ENCODE assay signal across 21 cellular contexts in genomic region chrX:24718771-24719170, GRCh38.
"Had no signal": no experiment of that assay in that cellular context is flagged by ENCODE, and none has a peak within 500 bp of the region (broad histone marks: within the 10 kb centered on the region; RNA-seq: fewer than 3 reads in every experiment).

No MANE protein-coding gene starts in this region.

- H3K27me3 Mint-ChIP-seq: dendritic cell treated with granulocyte-macrophage colony-stimulating factor and Interleukin-4, amounts not matched to agents 40 ng/mL and 50 ng/mL, for 4 days; effector memory CD8-positive, alpha-beta T cell had no signal

- H3K27ac Mint-ChIP-seq: dendritic cell treated with granulocyte-macrophage colony-stimulating factor and Interleukin-4, amounts not matched to agents 40 ng/mL and 50 ng/mL, for 4 days; mesothelial cell of epicardium; natural killer cell; stimulated activated effector memory CD8-positive, alpha-beta T cell treated with anti-CD3 and anti-CD28 coated beads, Interleukin-12 subunit alpha, Interleukin-12 subunit beta, amount 100 ng/mL, for 72 hours had no signal

- H3K79me2 ChIP-seq: parathyroid adenoma had no signal

- H3K36me3 Mint-ChIP-seq: natural killer cell had no signal

- DNase-seq: effector memory CD8-positive, alpha-beta T cell; esophagus squamous epithelium; foreskin fibroblast; glutamatergic neuron; mammary epithelial cell; natural killer cell; right lobe of liver; stimulated activated CD4-positive, alpha-beta T cell treated with anti-CD3 and anti-CD28 coated beads, Interleukin-4, amount 100 ng/mL, for 1 hour; stimulated activated CD8-positive, alpha-beta memory T cell treated with anti-CD3 and anti-CD28 coated beads, Interleukin-4, amount 100 ng/mL, for 48 hours; stimulated activated naive CD8-positive, alpha-beta T cell treated with anti-CD3 and anti-CD28 coated beads, Interleukin-15, Interleukin-2, amounts not matched to agents 100 U/mL and 50 U/mL, for 24 hours; tibial artery; upper lobe of left lung; uterus had no signal

- H3K4me3 ChIP-seq: esophagus squamous epithelium, gastroesophageal sphincter, prostate gland, right lobe of liver, suprapubic skin, tibial artery, upper lobe of left lung, uterus had no signal

- H3K4me3 Mint-ChIP-seq: dendritic cell treated with granulocyte-macrophage colony-stimulating factor and Interleukin-4, amounts not matched to agents 40 ng/mL and 50 ng/mL, for 4 days; effector memory CD8-positive, alpha-beta T cell; mesothelial cell of epicardium; natural killer cell; stimulated activated effector memory CD8-positive, alpha-beta T cell treated with anti-CD3 and anti-CD28 coated beads, Interleukin-12 subunit alpha, Interleukin-12 subunit beta, amount 100 ng/mL, for 72 hours had no signal

- H3K27ac ChIP-seq: esophagus squamous epithelium, gastroesophageal sphincter, parathyroid adenoma, prostate gland, right lobe of liver, suprapubic skin, tibial artery, upper lobe of left lung, uterus had no signal

- H3K9ac ChIP-seq: parathyroid adenoma had no signal

- H3K36me3 ChIP-seq: prostate gland, uterus had no signal

- H3K4me1 ChIP-seq: esophagus squamous epithelium, gastroesophageal sphincter, parathyroid adenoma, prostate gland, right lobe of liver, suprapubic skin, tibial artery, upper lobe of left lung, uterus had no signal

- ATAC-seq: effector memory CD8-positive, alpha-beta T cell; gastroesophageal sphincter; left lobe of liver; natural killer cell; right lobe of liver; stimulated activated effector memory CD8-positive, alpha-beta T cell treated with anti-CD3 and anti-CD28 coated beads, Interleukin-12 subunit alpha, Interleukin-12 subunit beta, amount 100 ng/mL, for 72 hours; stimulated activated naive CD8-positive, alpha-beta T cell treated with anti-CD3 and anti-CD28 coated beads, Interleukin-15, Interleukin-2, amounts not matched to agents 100 U/mL and 50 U/mL, for 24 hours had no signal

- H3K9me3 ChIP-seq: esophagus squamous epithelium, gastroesophageal sphincter, prostate gland, right lobe of liver, suprapubic skin, tibial artery, upper lobe of left lung, uterus had no signal

- H3K9me3 Mint-ChIP-seq: dendritic cell treated with granulocyte-macrophage colony-stimulating factor and Interleukin-4, amounts not matched to agents 40 ng/mL and 50 ng/mL, for 4 days; effector memory CD8-positive, alpha-beta T cell; mesothelial cell of epicardium; natural killer cell; stimulated activated effector memory CD8-positive, alpha-beta T cell treated with anti-CD3 and anti-CD28 coated beads, Interleukin-12 subunit alpha, Interleukin-12 subunit beta, amount 100 ng/mL, for 72 hours had no signal

- H3K4me1 Mint-ChIP-seq: mesothelial cell of epicardium, natural killer cell had no signal

- H3K27me3 ChIP-seq: esophagus squamous epithelium, gastroesophageal sphincter, right lobe of liver, suprapubic skin, tibial artery, upper lobe of left lung, uterus had no signal

- H2AFZ ChIP-seq: parathyroid adenoma had no signal
